Comparison of ENCODE assay signal across 14 cellular contexts in genomic region chr2:108615480-108616090, GRCh38.
DNase-seq lines count a peak whose midpoint lies in the region; ATAC-seq, FAIRE-seq and TF ChIP-seq lines count a peak whose summit lies in the region.
"Had no signal": no experiment of that assay in that cellular context is flagged by ENCODE, and none has a peak within 500 bp of the region (broad histone marks: within the 10 kb centered on the region; RNA-seq: fewer than 3 reads in every experiment).

No MANE protein-coding gene starts in this region.

- intact Hi-C loops in sciatic nerve (cut with DNase I) = no loop called here

- TF ChIP-seq RAD21 in A549 (conservative IDR thresholded peaks at IDR 0.05 in 1 of 2, IDR thresholded peaks at IDR 0.05 in 1 of 2) = no peak

- no peak for TF ChIP-seq CTCF in A549 (IDR thresholded peaks at IDR 0.05)

- no peak overlapping the region for H3K27ac ChIP-seq in A549
- H3K27ac ChIP-seq in CD8-positive, alpha-beta memory T cell (ENCODE audit: low read depth, low read length) = no peak overlapping the region
- peak overlapping the region; percentile 5 to 56 for H3K27ac ChIP-seq in esophagus (ENCODE audit: low read depth in 2 of 2, low read length in 1 of 2)

- H3K4me3 ChIP-seq in A549 = no peak overlapping the region
- H3K4me3 ChIP-seq in CD8-positive, alpha-beta memory T cell (ENCODE audit: low read length) = no peak overlapping the region
- no peak overlapping the region for H3K4me3 ChIP-seq in esophagus (ENCODE audit: low read depth in 1 of 2, low read length in 2 of 2)
- H3K4me3 ChIP-seq: Peyer's patch had no signal

- H3K36me3 ChIP-seq in CD8-positive, alpha-beta memory T cell (ENCODE audit: insufficient read depth, low read length) = no peaks in the 10 kb centered on the region
- peaks cover 0 to 2% of the 10 kb centered on the region in 2 donors for H3K36me3 ChIP-seq in esophagus (ENCODE audit: control insufficient read depth in 2 of 2, insufficient read depth in 2 of 2, low read length in 1 of 2)
- H3K36me3 ChIP-seq: Peyer's patch had no signal

- no peak for TF ChIP-seq EP300 in A549 (IDR thresholded peaks at IDR 0.05)

- H3K4me1 Mint-ChIP-seq in CD8-positive, alpha-beta memory T cell = peaks cover 81 to 98% (median 93%) of the 10 kb centered on the region in 3 donors

- no peak for FAIRE-seq in A549 (lab: Jason Lieb, UNC)
- FAIRE-seq in RCC 7860 (lab: Jason Lieb, UNC) = no peak
- FAIRE-seq: D721Med had no signal

- POLR2A ChIA-PET in A549 (lab: Yijun Ruan, JAX) = no interaction called here
- POLR2A ChIA-PET in CD8-positive, alpha-beta memory T cell (lab: Charles Lee) = interaction anchor here (1.1 to 1.2 kb wide), 2 partner anchors 9 to 11 kb away, joined by 3 to 4 read pairs; no protein-coding TSS in a partner anchor

- H3K4me3 Mint-ChIP-seq in CD8-positive, alpha-beta memory T cell = peak overlapping the region in 4 of 7 donors; percentile 20 to 43 (median 20)
- H3K4me3 Mint-ChIP-seq: neural crest cell had no signal

- ATAC-seq in A549 (no peak), sciatic nerve (no peak)

- CTCF ChIA-PET in A549 (lab: Yijun Ruan, JAX) = interaction anchor here (2.0 to 4.4 kb wide), 2 partner anchors 10 to 21 kb away, joined by 13 to 50 read pairs; no protein-coding TSS in a partner anchor
- CTCF ChIA-PET in CD8-positive, alpha-beta memory T cell (lab: Charles Lee) = interaction anchor here (1.9 to 10.3 kb wide), 3 partner anchors 11 to 31 kb away, joined by 5 to 164 read pairs (median 23); no protein-coding TSS in a partner anchor

- no peak overlapping the region for H3K4me2 ChIP-seq in A549

- H3K9me3 Mint-ChIP-seq in CD8-positive, alpha-beta memory T cell = no peaks in the 10 kb centered on the region
- H3K9me3 Mint-ChIP-seq: neural crest cell had no signal

- H3K9me3 ChIP-seq in A549 = no peaks in the 10 kb centered on the region
- no peaks in the 10 kb centered on the region for H3K9me3 ChIP-seq in CD8-positive, alpha-beta memory T cell (ENCODE audit: low read length)
- H3K9me3 ChIP-seq in esophagus (ENCODE audit: control insufficient read depth in 2 of 2, insufficient read depth in 1 of 2, low read depth in 1 of 2, low read length in 1 of 2) = no peaks in the 10 kb centered on the region
- H3K9me3 ChIP-seq: Peyer's patch had no signal

- no peaks in the 10 kb centered on the region for H3K27me3 ChIP-seq in CD8-positive, alpha-beta memory T cell (ENCODE audit: insufficient read depth, low read length, poor library complexity, severe bottlenecking)
- H3K27me3 ChIP-seq in esophagus (ENCODE audit: control insufficient read depth in 1 of 2, insufficient read depth in 2 of 2, low read length in 2 of 2) = no peaks in the 10 kb centered on the region
- H3K27me3 ChIP-seq: Peyer's patch had no signal

- peaks cover 0 to 5% (median 0%) of the 10 kb centered on the region in 3 donors for H3K36me3 Mint-ChIP-seq in CD8-positive, alpha-beta memory T cell

- DNase-seq in A549 (ENCODE audit: low read depth in 1 of 2, low spot score in 1 of 2) = no peak
- DNase-seq in CD8-positive, alpha-beta memory T cell = no peak
- DNase-seq in RCC 7860 (ENCODE audit: low spot score) = peak; percentile 34
- DNase-seq in sciatic nerve (ENCODE audit: low spot score) = no peak
- DNase-seq in NCI-H524 treated with DMSO at 0.1 percent for 48 hours (lab: John Stamatoyannopoulos, UW) = no peak
- DNase-seq in NCI-H2171 (lab: John Stamatoyannopoulos, UW) = no peak
- no peak for DNase-seq in occipital lobe (lab: John Stamatoyannopoulos, UW)
- DNase-seq: activated CD4-positive, alpha-beta T cell treated with anti-CD3 and anti-CD28 coated beads for 1 hour; anterior cingulate cortex; NCI-H1436; Peyer's patch had no signal

- WGBS in A549 (ENCODE audit: missing lambda C conversion rate) = 60% methylated on average over 2 of the region's 2 CpGs
- WGBS in esophagus, 2 donors = 47 to 54% methylated on average over 2 of the region's 2 CpGs

- no peaks in the 10 kb centered on the region for H3K27me3 Mint-ChIP-seq in CD8-positive, alpha-beta memory T cell

- no peak for TF ChIP-seq POLR2A in A549 (IDR thresholded peaks at IDR 0.05; ENCODE audit: low read length)

- H3K27ac Mint-ChIP-seq in CD8-positive, alpha-beta memory T cell = peak overlapping the region; percentile 32 to 87 (median 66)

- H3K4me1 ChIP-seq in A549 (peaks cover 45% of the 10 kb centered on the region), esophagus (ENCODE audit: control insufficient read depth in 2 of 2, insufficient read depth in 2 of 2, low read length in 1 of 2) (peaks cover 6 to 34% of the 10 kb centered on the region in 2 donors)
- peaks cover 89% of the 10 kb centered on the region for H3K4me1 ChIP-seq in CD8-positive, alpha-beta memory T cell (ENCODE audit: insufficient read depth, low read length)

TF ChIP-seq in A549, 52 proteins besides CTCF, POLR2A, EP300 and RAD21:
- no peak for TF ChIP-seq REST (IDR thresholded peaks at IDR 0.05)
- peak; percentile 33 for TF ChIP-seq MAFK (IDR thresholded peaks at IDR 0.05; ENCODE audit: partially characterized antibody)

Comparison
In these comparisons a context has a peak if more than half of its experiments do, and no peak if none do; other contexts are left out.
1. H3K27ac ChIP-seq: peak in esophagus (2 of 2); none in A549 (0 of 2) and CD8-positive, alpha-beta memory T cell (single experiment).